Comparison of ENCODE assay signal across 28 cellular contexts in genomic region chr19:31112158-31112557, GRCh38.
"Had no signal": no experiment of that assay in that cellular context is flagged by ENCODE, and none has a peak within 500 bp of the region (broad histone marks: within the 10 kb centered on the region; RNA-seq: fewer than 3 reads in every experiment).

No MANE protein-coding gene starts in this region.

- ATAC-seq: activated T-cell treated with anti-CD3 and anti-CD28 coated beads, Interleukin-2, amount 50 U/mL, for 4 hours; activated T-helper 17 cell treated with anti-CD3 and anti-CD28 coated beads, Interleukin-2, amount 50 U/mL, for 72 hours; T-cell had no signal

- H3K4me3 Mint-ChIP-seq: activated CD4-positive, alpha-beta memory T cell treated with anti-CD3 and anti-CD28 coated beads for 36 hours; activated CD4-positive, alpha-beta T cell treated with anti-CD3 and anti-CD28 coated beads, Interleukin-2, amount 10 ng/mL, durations not matched to agents 7 days and 5 days; activated naive CD4-positive, alpha-beta T cell treated with anti-CD3 and anti-CD28 coated beads, Interleukin-2, amount 10 ng/mL, durations not matched to agents 7 days and 5 days; activated naive CD8-positive, alpha-beta T cell treated with anti-CD3 and anti-CD28 coated beads for 36 hours; activated T-cell treated with anti-CD3 and anti-CD28 coated beads, Interleukin-2, amount 50 U/mL, for 4 hours; activated T-helper 17 cell treated with anti-CD3 and anti-CD28 coated beads, Interleukin-2, amount 50 U/mL, for 72 hours; T-cell had no signal

- H3K36me3 Mint-ChIP-seq: activated CD4-positive, alpha-beta memory T cell treated with anti-CD3 and anti-CD28 coated beads for 36 hours; activated naive CD4-positive, alpha-beta T cell treated with anti-CD3 and anti-CD28 coated beads, Interleukin-2, amount 10 ng/mL, durations not matched to agents 7 days and 5 days; activated naive CD8-positive, alpha-beta T cell treated with anti-CD3 and anti-CD28 coated beads for 36 hours; T-cell had no signal

- H3K36me3 ChIP-seq: Peyer's patch had no signal

- H3K9me3 Mint-ChIP-seq: activated CD4-positive, alpha-beta memory T cell treated with anti-CD3 and anti-CD28 coated beads for 36 hours; activated CD4-positive, alpha-beta T cell treated with anti-CD3 and anti-CD28 coated beads, Interleukin-2, amount 10 ng/mL, durations not matched to agents 7 days and 5 days; activated naive CD4-positive, alpha-beta T cell treated with anti-CD3 and anti-CD28 coated beads, Interleukin-2, amount 10 ng/mL, durations not matched to agents 7 days and 5 days; activated naive CD8-positive, alpha-beta T cell treated with anti-CD3 and anti-CD28 coated beads for 36 hours; activated T-cell treated with anti-CD3 and anti-CD28 coated beads, Interleukin-2, amount 50 U/mL, for 4 hours; activated T-helper 17 cell treated with anti-CD3 and anti-CD28 coated beads, Interleukin-2, amount 50 U/mL, for 72 hours; T-cell had no signal

- H3K27ac Mint-ChIP-seq: activated CD4-positive, alpha-beta memory T cell treated with anti-CD3 and anti-CD28 coated beads for 36 hours; activated CD4-positive, alpha-beta T cell treated with anti-CD3 and anti-CD28 coated beads, Interleukin-2, amount 10 ng/mL, durations not matched to agents 7 days and 5 days; activated naive CD4-positive, alpha-beta T cell treated with anti-CD3 and anti-CD28 coated beads, Interleukin-2, amount 10 ng/mL, durations not matched to agents 7 days and 5 days; activated naive CD8-positive, alpha-beta T cell treated with anti-CD3 and anti-CD28 coated beads for 36 hours; activated T-helper 17 cell treated with anti-CD3 and anti-CD28 coated beads, Interleukin-2, amount 50 U/mL, for 72 hours; T-cell had no signal

- H3K27me3 ChIP-seq: Peyer's patch had no signal

- FAIRE-seq: TTC549 had no signal

- H3K27ac ChIP-seq: coronary artery, Peyer's patch had no signal

- H3K4me3 ChIP-seq: coronary artery, Peyer's patch had no signal

- H3K4me1 Mint-ChIP-seq: activated T-helper 17 cell treated with anti-CD3 and anti-CD28 coated beads, Interleukin-2, amount 50 U/mL, for 72 hours had no signal

- H3K9me3 ChIP-seq: Peyer's patch had no signal

- DNase-seq: activated CD4-positive, alpha-beta memory T cell treated with anti-CD3 and anti-CD28 coated beads for 36 hours; activated CD4-positive, alpha-beta T cell treated with anti-CD3 and anti-CD28 coated beads, Interleukin-2, amount 10 ng/mL, durations not matched to agents 7 days and 5 days; activated CD4-positive, CD25-positive, alpha-beta regulatory T cell; activated CD8-positive, alpha-beta memory T cell treated with anti-CD3 and anti-CD28 coated beads for 24 hours; activated gamma-delta T cell; activated naive CD4-positive, alpha-beta T cell treated with anti-CD3 and anti-CD28 coated beads, Interleukin-2, amount 10 ng/mL, durations not matched to agents 7 days and 5 days; activated naive CD8-positive, alpha-beta T cell treated with anti-CD3 and anti-CD28 coated beads for 36 hours; activated T-cell treated with anti-CD3 and anti-CD28 coated beads, Interleukin-2, amount 50 U/mL, for 4 hours; central memory CD4-positive, alpha-beta T cell; Kasumi-1; KBM-7; NCI-H1105 treated with DMSO at 0.1 percent for 48 hours; NCI-H146; NCI-H187 treated with DMSO at 0.1 percent for 48 hours; NCI-H2107; NCI-H446; NCI-H524; NCI-H774; NK-92 treated with Interleukin-12 subunit alpha and Interleukin-12 subunit beta, amount 100 ng/mL, for 24 hours; OCI-M1; Peyer's patch; SHP77; T-cell; T-helper 2 cell; T1000 had no signal
